ENCODE assay signal across 10 cellular contexts in the genomic region with DNA sequence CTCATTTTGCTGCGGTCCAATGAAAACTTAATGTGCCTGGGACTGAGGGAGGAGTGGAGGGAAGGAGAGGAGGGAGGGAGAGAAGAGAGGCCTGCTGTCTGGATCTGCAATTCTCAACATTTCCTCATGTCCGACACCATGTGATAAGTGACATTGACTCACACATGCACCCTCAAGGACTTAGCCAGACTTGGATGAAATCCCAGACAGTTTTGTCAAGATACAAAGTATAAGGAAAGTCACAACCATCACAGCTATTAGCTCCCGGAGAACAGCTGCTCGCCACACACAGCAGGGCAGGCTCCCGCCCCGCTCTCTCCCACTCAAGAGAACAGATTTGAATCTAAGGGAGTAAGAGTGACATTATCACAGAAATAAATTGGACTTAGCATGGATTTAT. TPM values are rescaled to one million over a fixed set of nuclear protein-coding genes. Genes with fewer than 3 reads are reported as not detected.
DNase-seq lines count a peak whose midpoint lies in the region; ATAC-seq and TF ChIP-seq lines count a peak whose summit lies in the region.
"Had no signal": no experiment of that assay in that cellular context is flagged by ENCODE, and none has a peak within 500 bp of the region (broad histone marks: within the 10 kb centered on the region; RNA-seq: fewer than 3 reads in every experiment).

No MANE protein-coding gene starts in this region.

- WGBS in esophagus squamous epithelium, 2 donors = 58 to 61% methylated on average over 6 of the region's 6 CpGs

- intact Hi-C loops in esophagus squamous epithelium (cut with DNase I) = no loop called here

- DNase-seq in AG08395 (ENCODE audit: low spot score) = peak; percentile 87
- peak; percentile 46 to 88 for DNase-seq in NCI-H446 (lab: John Stamatoyannopoulos, UW)
- no peak for DNase-seq in esophagus squamous epithelium (lab: John Stamatoyannopoulos, UW)
- DNase-seq in omental fat pad (ENCODE audit: low spot score) = no peak
- no peak for DNase-seq in GM19240 (ENCODE audit: insufficient read length, low spot score)
- DNase-seq in NCI-H82 (lab: John Stamatoyannopoulos, UW) = no peak
- DNase-seq in SW480 (ENCODE audit: low spot score) = no peak
- DNase-seq: activated CD8-positive, alpha-beta memory T cell treated with anti-CD3 and anti-CD28 coated beads for 24 hours; CD4-positive, CD25-positive, alpha-beta regulatory T cell had no signal

- no peaks in the 10 kb centered on the region for H3K27me3 ChIP-seq in esophagus squamous epithelium

- H3K4me3 ChIP-seq in esophagus squamous epithelium = no peak overlapping the region

- TF ChIP-seq CTCF in esophagus squamous epithelium (IDR thresholded peaks at IDR 0.05) = no peak
- no peak for TF ChIP-seq CTCF in omental fat pad (IDR thresholded peaks at IDR 0.05)

- TF ChIP-seq POLR2A in esophagus squamous epithelium (IDR thresholded peaks at IDR 0.05) = no peak

- H3K36me3 ChIP-seq in esophagus squamous epithelium = peaks cover 0 to 17% (median 2%) of the 10 kb centered on the region in 3 donors

- H3K4me1 ChIP-seq in esophagus squamous epithelium = peaks cover 0 to 30% (median 10%) of the 10 kb centered on the region in 3 donors

- H3K27ac ChIP-seq in esophagus squamous epithelium = peak overlapping the region; percentile 26 to 73 (median 56)

- ATAC-seq in omental fat pad (ENCODE audit: low FRiP score) (peak; percentile 65), HG02623 (IDR thresholded peaks at IDR 0.05; ENCODE audit: unreplicated experiment) (no peak)

- H3K9me3 ChIP-seq in esophagus squamous epithelium = no peaks in the 10 kb centered on the region

RNA-seq across cellular contexts. Expression of a gene that starts 5.5 kb away (rescaled TPM):
- total RNA-seq in esophagus squamous epithelium (10 to 100 TPM in 3 of 4 donors, 1 to 10 TPM in 1; 7.3 to 15.5 (median 13.7) TPM), omental fat pad (10 to 100 TPM in 2 of 4 donors, 1 to 10 TPM in 2; 6.7 to 12.8 (median 9.4) TPM)

RNA-seq across cellular contexts. Expression of a gene that starts 32.6 kb away (rescaled TPM):
- total RNA-seq in esophagus squamous epithelium = 100 to 1,000 TPM in 3 of 4 donors, 10 to 100 TPM in 1; 94.2 to 307 (median 191) TPM
- total RNA-seq in omental fat pad = 100 to 1,000 TPM; 302 to 509 (median 347) TPM

RNA-seq across cellular contexts. Expression of a gene that starts 55.4 kb away (rescaled TPM):
- 1 to 10 TPM in 1 of 4 donors, under 1 TPM in 3; 0.26 to 2.3 (median 0.63) TPM for total RNA-seq in esophagus squamous epithelium
- 1 to 10 TPM; 2.4 to 3.8 (median 3.0) TPM for total RNA-seq in omental fat pad

Comparison
In these comparisons a context has a peak if more than half of its experiments do, and no peak if none do; other contexts are left out.
1. DNase-seq: peak in AG08395 (single experiment) and NCI-H446 (2 of 2); none in esophagus squamous epithelium (single experiment), omental fat pad (single experiment), GM19240 (single experiment), NCI-H82 (single experiment) and SW480 (single experiment).